Comparison of ENCODE assay signal across 22 cellular contexts in genomic region chr21:36507397-36508018, GRCh38. TPM values are rescaled to one million over a fixed set of nuclear protein-coding genes. Genes with fewer than 3 reads are reported as not detected.
DNase-seq lines count a peak whose midpoint lies in the region; FAIRE-seq and TF ChIP-seq lines count a peak whose summit lies in the region.
"Had no signal": no experiment of that assay in that cellular context is flagged by ENCODE, and none has a peak within 500 bp of the region (broad histone marks: within the 10 kb centered on the region; RNA-seq: fewer than 3 reads in every experiment).

No MANE protein-coding gene starts in this region.

- peak overlapping the region; percentile 51 for H3K4me2 ChIP-seq in OCI-LY7 (ENCODE audit: low read length)

- H3K4me3 Mint-ChIP-seq in mesothelial cell of epicardium: no peak overlapping the region
- H3K4me3 Mint-ChIP-seq: CD4-positive, alpha-beta T cell had no signal

- no peaks in the 10 kb centered on the region for H3K36me3 Mint-ChIP-seq in mesothelial cell of epicardium

- H3K4me1 Mint-ChIP-seq in mesothelial cell of epicardium: peaks cover 28% of the 10 kb centered on the region

- TF ChIP-seq POLR2A in thyroid gland (IDR thresholded peaks at IDR 0.05): no peak

- CTCF ChIA-PET in OCI-LY7 (lab: Charles Lee; ENCODE audit: unreplicated experiment): no interaction called here

- WGBS in thyroid gland, 2 donors: 59 to 64% methylated on average over 9 of the region's 9 CpGs

- H3K27ac Mint-ChIP-seq in mesothelial cell of epicardium: no peak overlapping the region
- H3K27ac Mint-ChIP-seq: CD4-positive, alpha-beta T cell had no signal

- H4K20me1 ChIP-seq in OCI-LY7 (ENCODE audit: insufficient read depth, low read length): no peaks in the 10 kb centered on the region

- FAIRE-seq in bronchial epithelial cell (lab: Jason Lieb, UNC): no peak
- FAIRE-seq: D721Med, GM19239 had no signal

- no TSS peak for BruUV-seq in OCI-LY7 (replicated peaks; lab: Mats Ljungman, UMichigan)

- TF ChIP-seq CTCF in OCI-LY7 (conservative IDR thresholded peaks at IDR 0.05; ENCODE audit: low read length) (no peak), bronchial epithelial cell (IDR thresholded peaks at IDR 0.05; ENCODE audit: insufficient read depth, low read length, severe bottlenecking) (no peak), thyroid gland (IDR thresholded peaks at IDR 0.05) (no peak), mesothelial cell of epicardium (IDR thresholded peaks at IDR 0.05; ENCODE audit: unreplicated experiment) (no peak)

- intact Hi-C loops in OCI-LY7 (cut with micrococcal nuclease; ENCODE audit: unreplicated experiment): loop anchor here (10.0 kb wide), 1 partner anchor 347 kb away; no protein-coding TSS in a partner anchor
- intact Hi-C loops in thyroid gland (cut with DNase I): loop anchor here (10.0 kb wide), 1 partner anchor 417 kb away; no protein-coding TSS in a partner anchor

- H3K79me2 ChIP-seq in OCI-LY7 (ENCODE audit: insufficient read depth, low read depth, low read length): no peaks in the 10 kb centered on the region

- DNase-seq in ELR (ENCODE audit: low read depth) (peak; percentile 9), OCI-LY7 (ENCODE audit: low spot score) (peak; percentile 13), bronchial epithelial cell (ENCODE audit: low read depth) (peak; percentile 39), thyroid gland (peak; percentile 26 to 40), activated gamma-delta T cell treated with Interleukin-2 at 50 U/mL for 16 hours (no peak), mesothelial cell of epicardium (ENCODE audit: low spot score in 2 of 2, unreplicated experiment in 2 of 2) (no peak), putamen (ENCODE audit: low spot score) (no peak)
- DNase-seq: BE2C; CD4-positive, alpha-beta T cell; KG1; MG63; NCI-H1105 treated with DMSO at 0.1 percent for 48 hours; NCI-H2227 treated with DMSO at 0.1 percent for 48 hours; NCI-H526 treated with DMSO at 0.1 percent for 48 hours; Peyer's patch; SIG-M5 had no signal

- peaks cover 30% of the 10 kb centered on the region for H3K27me3 Mint-ChIP-seq in mesothelial cell of epicardium (ENCODE audit: low read depth)

- H3K36me3 ChIP-seq in OCI-LY7 (ENCODE audit: insufficient read depth, low read length) (no peaks in the 10 kb centered on the region), bronchial epithelial cell (ENCODE audit: control insufficient read depth, insufficient read depth, low read length) (no peaks in the 10 kb centered on the region), thyroid gland (no peaks in the 10 kb centered on the region)
- H3K36me3 ChIP-seq: BE2C, MG63, Peyer's patch had no signal

- H2AFZ ChIP-seq in OCI-LY7 (ENCODE audit: low read length): peak overlapping the region; percentile 81; the same call in 1 of the 2 replicates

- H3K4me1 ChIP-seq in OCI-LY7 (ENCODE audit: insufficient read depth, low read length, poor library complexity, severe bottlenecking) (peaks cover 61% of the 10 kb centered on the region), thyroid gland (peaks cover 21 to 35% of the 10 kb centered on the region in 2 donors)
- H3K4me1 ChIP-seq: BE2C, Peyer's patch had no signal

- H3K9me3 ChIP-seq in OCI-LY7 (ENCODE audit: low read length): no peaks in the 10 kb centered on the region
- H3K9me3 ChIP-seq in thyroid gland: no peaks in the 10 kb centered on the region
- H3K9me3 ChIP-seq: BE2C, MG63, Peyer's patch had no signal

- no peak overlapping the region for H3K27ac ChIP-seq in OCI-LY7 (ENCODE audit: low read depth, low read length, poor library complexity, severe bottlenecking)
- no peak overlapping the region for H3K27ac ChIP-seq in thyroid gland
- H3K27ac ChIP-seq: Peyer's patch, SK-N-MC had no signal

- no peak overlapping the region for H3K4me3 ChIP-seq in OCI-LY7 (ENCODE audit: low read depth, low read length, poor library complexity, severe bottlenecking)
- H3K4me3 ChIP-seq in bronchial epithelial cell (ENCODE audit: low read depth, low read length): no peak overlapping the region
- no peak overlapping the region for H3K4me3 ChIP-seq in thyroid gland (replicated peaks in 1 of 3)
- H3K4me3 ChIP-seq: MG63, Peyer's patch, SK-N-MC had no signal

- POLR2A ChIA-PET in OCI-LY7 (lab: Charles Lee): interaction anchor here (0.6 to 1.0 kb wide), 2 partner anchors 369 to 377 kb away, joined by 3 read pairs; no protein-coding TSS in a partner anchor

- H3K27me3 ChIP-seq in bronchial epithelial cell (ENCODE audit: control insufficient read depth, insufficient read depth, low read length) (no peaks in the 10 kb centered on the region), thyroid gland (no peaks in the 10 kb centered on the region)
- H3K27me3 ChIP-seq: MG63, Peyer's patch had no signal

- H3K9me3 Mint-ChIP-seq in mesothelial cell of epicardium: no peaks in the 10 kb centered on the region
- H3K9me3 Mint-ChIP-seq: CD4-positive, alpha-beta T cell had no signal

- H3K9me2 ChIP-seq in OCI-LY7 (ENCODE audit: insufficient read depth, low read length): no peaks in the 10 kb centered on the region

RNA-seq across cellular contexts. Expression of gene CLDN14, which starts 27.6 kb away (rescaled TPM):
- total RNA-seq in OCI-LY7 (2014; rRNA removed; shearing (Covaris generic)): not detected in 2 replicates
- total RNA-seq in OCI-LY7 (2022) (not detected in 2 replicates), bronchial epithelial cell (not detected in 2 replicates), thyroid gland (not detected), mesothelial cell of epicardium (not detected in 3 replicates)
- total RNA-seq: CD4-positive, alpha-beta T cell; G401; H4; NCI-H460; Peyer's patch had no signal

Comparison
In these comparisons a context has a peak if more than half of its experiments do, and no peak if none do; other contexts are left out.
1. DNase-seq: peak in ELR (single experiment), OCI-LY7 (single experiment), bronchial epithelial cell (single experiment) and thyroid gland (2 of 2); none in activated gamma-delta T cell treated with Interleukin-2 at 50 U/mL for 16 hours (single experiment), mesothelial cell of epicardium (0 of 2) and putamen (single experiment).